Comparison of ENCODE assay signal across 8 cellular contexts in genomic region chr17:38509008-38509771, GRCh38.
DNase-seq lines count a peak whose midpoint lies in the region; ATAC-seq and TF ChIP-seq lines count a peak whose summit lies in the region.

No MANE protein-coding gene starts in this region.

- TF ChIP-seq POLR2A in GM18505 (IDR thresholded peaks at IDR 0.05; ENCODE audit: borderline replicate concordance, extremely low read depth, insufficient read depth, insufficient read length), result no peak

- DNase-seq in GM04504 (ENCODE audit: low read depth) (peak; percentile 38), NCI-H1694 treated with DMSO at 0.1 percent for 48 hours (lab: John Stamatoyannopoulos, UW) (peak; percentile 37), medulla oblongata (ENCODE audit: extremely low spot score) (peak; percentile 87)
- DNase-seq in activated CD8-positive, alpha-beta memory T cell treated with anti-CD3 and anti-CD28 coated beads for 1 hour (ENCODE audit: extremely low read depth in 1 of 2, low read depth in 1 of 2), result peak; percentile 25 to 44
- DNase-seq in effector CD8-positive, alpha-beta T cell (lab: John Stamatoyannopoulos, UW), result peak; percentile 28
- DNase-seq in stimulated activated CD8-positive, alpha-beta memory T cell treated with anti-CD3 and anti-CD28 coated beads, Interleukin-15, amount 100 ng/mL, for 4 hours (ENCODE audit: low read depth in 2 of 2), result peak; percentile 26 to 32

- ATAC-seq in GM18502 (IDR thresholded peaks at IDR 0.05; ENCODE audit: poor library complexity, unreplicated experiment) (no peak), GM18505 (IDR thresholded peaks at IDR 0.05; ENCODE audit: unreplicated experiment) (no peak)

Comparison
In these comparisons a context has a peak if more than half of its experiments do, and no peak if none do; other contexts are left out.
1. DNase-seq: peak in every context shown above with its lines; median percentile 87 in medulla oblongata; 38 in GM04504; 37 in NCI-H1694 treated with DMSO at 0.1 percent for 48 hours; 34 in activated CD8-positive, alpha-beta memory T cell treated with anti-CD3 and anti-CD28 coated beads for 1 hour; 29 in stimulated activated CD8-positive, alpha-beta memory T cell treated with anti-CD3 and anti-CD28 coated beads, Interleukin-15, amount 100 ng/mL, for 4 hours; 28 in effector CD8-positive, alpha-beta T cell.